In the genomic region with DNA sequence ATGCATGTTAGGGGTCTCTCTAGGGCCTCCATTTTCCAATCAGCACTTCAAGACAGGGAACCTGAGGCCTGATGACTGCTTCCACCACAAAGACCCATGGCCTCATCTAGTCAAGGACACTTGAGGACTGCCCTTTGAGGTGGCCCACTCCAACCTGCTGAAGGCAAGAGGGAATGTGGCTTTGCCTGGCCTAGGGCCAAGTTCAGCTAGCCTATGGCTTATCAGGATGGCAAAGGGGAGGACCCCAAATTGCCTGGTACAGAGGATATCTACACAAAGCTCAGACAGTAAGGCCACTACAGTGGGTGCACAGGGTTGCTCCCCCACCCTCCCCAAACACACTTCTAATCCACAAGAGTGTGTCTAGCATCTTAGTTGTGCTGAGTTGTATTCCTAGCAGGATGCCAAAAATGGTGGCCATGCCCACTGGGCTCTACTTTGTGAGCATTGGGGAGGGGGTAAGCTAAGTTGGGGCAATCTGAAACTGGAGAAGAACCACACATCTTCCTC, we compare ENCODE assay signal across 18 cellular contexts. TPM values are rescaled to one million over a fixed set of nuclear protein-coding genes. Genes with fewer than 3 reads are reported as not detected.
"Had no signal": no experiment of that assay in that cellular context is flagged by ENCODE, and none has a peak within 500 bp of the region (broad histone marks: within the 10 kb centered on the region; RNA-seq: fewer than 3 reads in every experiment).

No MANE protein-coding gene starts in this region.

- H3K27ac ChIP-seq: colonic mucosa, neural progenitor cell, ovary, tibial nerve, vagina had no signal

- H3K27me3 ChIP-seq: colonic mucosa, neural progenitor cell, ovary, tibial nerve, vagina had no signal

- H3K4me1 ChIP-seq: colonic mucosa, neural progenitor cell had no signal

- H3K4me3 ChIP-seq: colonic mucosa, neural progenitor cell, ovary, tibial nerve, vagina had no signal

- H3K27me3 Mint-ChIP-seq: activated naive CD4-positive, alpha-beta T cell treated with anti-CD3 and anti-CD28 coated beads, Interleukin-2, amount 50 U/mL, for 24 hours; naive B cell; stimulated activated memory B cell treated with anti-CD40 and anti-IgM and Interleukin-4, amounts not matched to agents 10 μg/mL and 1 μg/mL and 100 μg/mL, for 72 hours had no signal

- FAIRE-seq: endometrium, islet of Langerhans had no signal

- ATAC-seq: esophagus mucosa; stimulated activated memory B cell treated with anti-CD40 and anti-IgM and Interleukin-4, amounts not matched to agents 10 μg/mL and 1 μg/mL and 100 μg/mL, for 72 hours had no signal

- DNase-seq: activated T-cell treated with anti-CD3 and anti-CD28 coated beads for 4 hours; central memory CD4-positive, alpha-beta T cell; colonic mucosa; naive B cell; ovary; stimulated activated CD4-positive, alpha-beta T cell treated with anti-CD3 and anti-CD28 coated beads, Interleukin-2, amount 100 ng/mL, for 24 hours; T-helper 1 cell had no signal

- H3K4me2 ChIP-seq: neural progenitor cell had no signal

- H2AFZ ChIP-seq: neural progenitor cell had no signal

- H3K27ac Mint-ChIP-seq: stimulated activated memory B cell treated with anti-CD40 and anti-IgM and Interleukin-4, amounts not matched to agents 10 μg/mL and 1 μg/mL and 100 μg/mL, for 72 hours had no signal

- H3K36me3 ChIP-seq: ovary had no signal

- H3K9me3 Mint-ChIP-seq: activated naive CD4-positive, alpha-beta T cell treated with anti-CD3 and anti-CD28 coated beads, Interleukin-2, amount 50 U/mL, for 24 hours; naive B cell; stimulated activated memory B cell treated with anti-CD40 and anti-IgM and Interleukin-4, amounts not matched to agents 10 μg/mL and 1 μg/mL and 100 μg/mL, for 72 hours had no signal

- H3K4me3 Mint-ChIP-seq: activated naive CD4-positive, alpha-beta T cell treated with anti-CD3 and anti-CD28 coated beads, Interleukin-2, amount 50 U/mL, for 24 hours; naive B cell; neural progenitor cell; stimulated activated memory B cell treated with anti-CD40 and anti-IgM and Interleukin-4, amounts not matched to agents 10 μg/mL and 1 μg/mL and 100 μg/mL, for 72 hours had no signal

- H3K9ac ChIP-seq: neural progenitor cell had no signal

- H3K9me3 ChIP-seq: colonic mucosa, ovary, tibial nerve, vagina had no signal

RNA-seq across cellular contexts. Expression of a gene that starts 10.0 kb away (rescaled TPM):
- total RNA-seq: activated CD8-positive, alpha-beta memory T cell treated with anti-CD3 and anti-CD28 coated beads for 36 hours; lung microvascular endothelial cell; mononuclear cell had no signal
